ENCODE assay signal across 24 cellular contexts in the genomic region with DNA sequence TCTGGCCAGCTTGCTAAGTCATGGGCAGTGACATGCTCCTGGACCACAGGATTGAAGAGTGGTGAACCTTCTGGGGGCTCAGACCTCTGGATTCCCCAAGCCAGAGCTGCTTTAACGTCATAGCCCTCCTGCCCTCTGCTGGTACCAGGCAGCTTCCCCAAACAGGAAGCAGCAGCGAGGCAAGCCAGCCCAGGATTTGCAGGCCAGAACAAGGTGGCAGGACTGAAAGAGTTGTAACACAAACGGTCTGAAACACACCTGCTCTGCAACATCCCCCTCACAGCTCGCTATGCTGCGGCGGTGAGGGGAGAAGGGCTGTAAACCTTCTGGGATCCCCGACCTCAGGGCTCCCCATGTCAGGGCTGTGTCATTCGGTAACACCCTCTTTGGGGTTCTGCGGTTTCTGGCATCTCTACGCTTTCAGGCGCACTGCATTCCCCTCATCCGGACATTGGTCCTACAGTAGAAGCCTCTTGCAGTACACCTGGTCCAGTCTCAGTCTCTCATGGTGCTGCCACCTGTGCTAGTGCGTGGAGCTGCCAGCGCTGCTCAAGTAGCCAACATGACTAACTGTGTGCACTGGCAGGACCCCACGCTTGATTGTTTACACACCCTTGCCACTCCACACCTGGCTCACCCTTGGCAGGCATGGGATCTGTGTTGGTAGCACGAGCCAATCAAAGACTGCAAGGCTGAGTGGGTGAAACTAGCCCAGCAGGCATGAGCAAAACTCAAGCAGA.
"Had no signal": no experiment of that assay in that cellular context is flagged by ENCODE, and none has a peak within 500 bp of the region (broad histone marks: within the 10 kb centered on the region; RNA-seq: fewer than 3 reads in every experiment).

No MANE protein-coding gene starts in this region.

- H3K36me3 Mint-ChIP-seq: activated naive CD4-positive, alpha-beta T cell treated with anti-CD3 and anti-CD28 coated beads, Interleukin-2, amount 10 ng/mL, durations not matched to agents 7 days and 5 days; immature natural killer cell; natural killer cell had no signal

- H3K4me3 ChIP-seq: cardiac muscle cell, ovary, prostate gland, stomach, suprapubic skin, tibial nerve had no signal

- H3K27me3 Mint-ChIP-seq: activated naive CD4-positive, alpha-beta T cell treated with anti-CD3 and anti-CD28 coated beads, Interleukin-2, amount 10 ng/mL, durations not matched to agents 7 days and 5 days had no signal

- H3K4me3 Mint-ChIP-seq: activated naive CD4-positive, alpha-beta T cell treated with anti-CD3 and anti-CD28 coated beads, Interleukin-2, amount 10 ng/mL, durations not matched to agents 7 days and 5 days; immature natural killer cell; natural killer cell; T-helper 1 cell treated with Interleukin-12 subunit alpha and Interleukin-12 subunit beta and Interleukin-4 antibody, amounts not matched to agents 30 μg/mL and 1 μg/mL, for 36 hours had no signal

- H3K4me1 ChIP-seq: prostate gland, stomach, suprapubic skin, tibial nerve had no signal

- H3K9me3 Mint-ChIP-seq: T-helper 1 cell treated with Interleukin-12 subunit alpha and Interleukin-12 subunit beta and Interleukin-4 antibody, amounts not matched to agents 30 μg/mL and 1 μg/mL, for 36 hours had no signal

- H3K27ac Mint-ChIP-seq: activated naive CD4-positive, alpha-beta T cell treated with anti-CD3 and anti-CD28 coated beads, Interleukin-2, amount 10 ng/mL, durations not matched to agents 7 days and 5 days; immature natural killer cell; natural killer cell; T-helper 1 cell treated with Interleukin-12 subunit alpha and Interleukin-12 subunit beta and Interleukin-4 antibody, amounts not matched to agents 30 μg/mL and 1 μg/mL, for 36 hours had no signal

- H3K9me3 ChIP-seq: neutrophil, ovary, prostate gland had no signal

- H3K36me3 ChIP-seq: cardiac muscle cell, neutrophil, ovary, prostate gland, stomach, suprapubic skin, tibial nerve had no signal

- ATAC-seq: left ventricle myocardium superior, natural killer cell, right cardiac atrium had no signal

- H3K27me3 ChIP-seq: cardiac muscle cell, neutrophil, ovary, stomach, tibial nerve had no signal

- H3K4me1 Mint-ChIP-seq: activated naive CD4-positive, alpha-beta T cell treated with anti-CD3 and anti-CD28 coated beads, Interleukin-2, amount 10 ng/mL, durations not matched to agents 7 days and 5 days; immature natural killer cell; natural killer cell had no signal

- H3K27ac ChIP-seq: cardiac muscle cell, neutrophil, ovary, prostate gland, stomach, suprapubic skin, tibial nerve had no signal

- DNase-seq: activated CD4-positive, alpha-beta T cell treated with anti-CD3 and anti-CD28 coated beads for 4 hours; activated CD4-positive, alpha-beta T cell treated with anti-CD3 and anti-CD28 coated beads, Interleukin-2, amount 50 U/mL, for 48 hours; activated CD4-positive, CD25-positive, alpha-beta regulatory T cell; activated naive CD4-positive, alpha-beta T cell treated with anti-CD3 and anti-CD28 coated beads, Interleukin-2, amount 10 ng/mL, durations not matched to agents 7 days and 5 days; activated T-cell treated with anti-CD3 and anti-CD28 coated beads, Interleukin-2, amount 50 U/mL, for 48 hours; amygdala; erythroblast; foreskin fibroblast; immature natural killer cell; left ventricle myocardium superior; midbrain; natural killer cell; ovary; stimulated activated CD4-positive, alpha-beta T cell treated with anti-CD3 and anti-CD28 coated beads, Interleukin-12 subunit alpha, Interleukin-12 subunit beta, amount 100 ng/mL, for 4 hours; stimulated activated CD4-positive, alpha-beta T cell treated with anti-CD3 and anti-CD28 coated beads, Interleukin-4, amount 100 ng/mL, for 4 hours; stomach; T1000 had no signal
